16 cellular contexts compared by ENCODE assay signal in the genomic region with DNA sequence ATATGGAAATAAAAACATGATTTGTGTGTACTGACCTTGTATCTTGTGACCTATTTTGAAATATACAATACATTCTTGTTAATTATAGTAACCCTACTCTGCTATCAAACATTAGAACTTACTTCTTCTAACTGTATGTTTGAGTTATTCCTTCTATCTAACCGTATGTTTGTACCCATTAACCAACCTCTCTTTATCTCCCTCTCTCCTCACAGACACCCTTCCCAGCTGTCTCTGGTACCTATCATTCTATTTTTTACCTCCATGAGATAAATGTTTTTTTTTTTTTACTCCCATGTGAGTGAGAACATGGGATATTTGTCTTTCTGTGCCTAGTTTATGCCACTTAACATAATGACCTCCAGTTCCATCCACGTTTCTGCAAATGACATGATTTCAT.
DNase-seq lines count a peak whose midpoint lies in the region; ATAC-seq and TF ChIP-seq lines count a peak whose summit lies in the region.
"Had no signal": no experiment of that assay in that cellular context is flagged by ENCODE, and none has a peak within 500 bp of the region (broad histone marks: within the 10 kb centered on the region; RNA-seq: fewer than 3 reads in every experiment).

No MANE protein-coding gene starts in this region.

- intact Hi-C loops in heart left ventricle (cut with DNase I): no loop called here
- intact Hi-C loops in cardiac septum (cut with DNase I): no loop called here

- H3K9me3 Mint-ChIP-seq in activated T-cell treated with anti-CD3 and anti-CD28 coated beads, Interleukin-2, amount 50 U/mL, for 24 hours: peaks cover 2% of the 10 kb centered on the region
- H3K9me3 Mint-ChIP-seq in activated T-cell treated with anti-CD3 and anti-CD28 coated beads, Interleukin-2, amount 50 U/mL, for 4 hours: peaks cover 3% of the 10 kb centered on the region
- H3K9me3 Mint-ChIP-seq in WTC11: peaks cover 3% of the 10 kb centered on the region
- H3K9me3 Mint-ChIP-seq in progenitor cell of endocrine pancreas (ENCODE audit: low read depth): peaks cover 2% of the 10 kb centered on the region
- H3K9me3 Mint-ChIP-seq: CD4-positive, alpha-beta memory T cell; HFFc6 had no signal

- no peak overlapping the region for H3K4me3 Mint-ChIP-seq in activated T-cell treated with anti-CD3 and anti-CD28 coated beads, Interleukin-2, amount 50 U/mL, for 24 hours
- H3K4me3 Mint-ChIP-seq in activated T-cell treated with anti-CD3 and anti-CD28 coated beads, Interleukin-2, amount 50 U/mL, for 4 hours: no peak overlapping the region
- H3K4me3 Mint-ChIP-seq in WTC11 (no peak overlapping the region), progenitor cell of endocrine pancreas (ENCODE audit: low read depth) (no peak overlapping the region)
- H3K4me3 Mint-ChIP-seq: CD4-positive, alpha-beta memory T cell; HFFc6 had no signal

- H3K4me1 ChIP-seq in heart left ventricle: peaks cover 0 to 19% (median 5%) of the 10 kb centered on the region in 12 donors

- no peaks in the 10 kb centered on the region for H3K27me3 ChIP-seq in heart left ventricle

- TF ChIP-seq CTCF in heart left ventricle (IDR thresholded peaks at IDR 0.05) (no peak), WTC11 (IDR thresholded peaks at IDR 0.05) (no peak), progenitor cell of endocrine pancreas (IDR thresholded peaks at IDR 0.05; ENCODE audit: unreplicated experiment) (no peak), GM10248 (IDR thresholded peaks at IDR 0.05; ENCODE audit: control extremely low read depth, extremely low read depth, low read depth, missing control alignments) (no peak)

- peak overlapping the region; percentile 16 for H3K27ac Mint-ChIP-seq in activated T-cell treated with anti-CD3 and anti-CD28 coated beads, Interleukin-2, amount 50 U/mL, for 24 hours
- H3K27ac Mint-ChIP-seq in WTC11 (0 out of 2 replicates have a peak overlapping the region, but pooled peaks have one; percentile 2), progenitor cell of endocrine pancreas (peak overlapping the region; percentile 1)
- H3K27ac Mint-ChIP-seq: HFFc6 had no signal

- no peak for TF ChIP-seq POLR2A in heart left ventricle (IDR thresholded peaks at IDR 0.05)

- H3K4me1 Mint-ChIP-seq in activated T-cell treated with anti-CD3 and anti-CD28 coated beads, Interleukin-2, amount 50 U/mL, for 24 hours (ENCODE audit: low read depth): peaks cover 36% of the 10 kb centered on the region
- peaks cover 28% of the 10 kb centered on the region for H3K4me1 Mint-ChIP-seq in activated T-cell treated with anti-CD3 and anti-CD28 coated beads, Interleukin-2, amount 50 U/mL, for 4 hours (ENCODE audit: low read depth)
- H3K4me1 Mint-ChIP-seq in WTC11: peaks cover 51% of the 10 kb centered on the region
- H3K4me1 Mint-ChIP-seq in progenitor cell of endocrine pancreas (ENCODE audit: low read depth): peaks cover 7% of the 10 kb centered on the region

- no peaks in the 10 kb centered on the region for H3K36me3 ChIP-seq in heart left ventricle
- H3K36me3 ChIP-seq: HAP-1 had no signal

- no peak for DNase-seq in activated T-cell treated with anti-CD3 and anti-CD28 coated beads, Interleukin-2, amount 50 U/mL, for 24 hours
- no peak for DNase-seq in activated T-cell treated with anti-CD3 and anti-CD28 coated beads, Interleukin-2, amount 50 U/mL, for 4 hours
- DNase-seq in heart left ventricle: no peak
- no peak for DNase-seq in cardiac septum (ENCODE audit: low spot score)
- DNase-seq in WTC11 (ENCODE audit: low spot score): no peak
- no peak for DNase-seq in progenitor cell of endocrine pancreas (ENCODE audit: low spot score, unreplicated experiment)
- no peak for DNase-seq in GM10248 (ENCODE audit: extremely low spot score)
- DNase-seq: C1 segment of cervical spinal cord; Calu3; CD4-positive, alpha-beta memory T cell; DMS79; EL; GDM1; GOT3; HFFc6 had no signal

- H3K9me3 ChIP-seq in heart left ventricle: no peaks in the 10 kb centered on the region
- H3K9me3 ChIP-seq: HAP-1 had no signal

- no peak overlapping the region for H3K4me3 ChIP-seq in heart left ventricle
- H3K4me3 ChIP-seq: HAP-1 had no signal

- peaks cover 20% of the 10 kb centered on the region for H3K36me3 Mint-ChIP-seq in activated T-cell treated with anti-CD3 and anti-CD28 coated beads, Interleukin-2, amount 50 U/mL, for 24 hours (ENCODE audit: low read depth)
- H3K36me3 Mint-ChIP-seq in activated T-cell treated with anti-CD3 and anti-CD28 coated beads, Interleukin-2, amount 50 U/mL, for 4 hours (ENCODE audit: insufficient read depth): peaks cover 7% of the 10 kb centered on the region
- H3K36me3 Mint-ChIP-seq in WTC11: peaks cover 2% of the 10 kb centered on the region; the same call in 1 of the 2 replicates
- H3K36me3 Mint-ChIP-seq in progenitor cell of endocrine pancreas (ENCODE audit: insufficient read depth): peaks cover 2% of the 10 kb centered on the region

- CTCF ChIA-PET in WTC11 (lab: Charles Lee): no interaction called here
- CTCF ChIA-PET in GM10248 (lab: Yijun Ruan, JAX): no interaction called here

- ATAC-seq in activated T-cell treated with anti-CD3 and anti-CD28 coated beads, Interleukin-2, amount 50 U/mL, for 4 hours: no peak
- ATAC-seq in heart left ventricle (peak in 3 of 4 donors; percentile 22 to 51 (median 49)), WTC11 (no peak)

- POLR2A ChIA-PET in WTC11 (lab: Charles Lee): no interaction called here
- POLR2A ChIA-PET in GM10248 (lab: Yijun Ruan, JAX): no interaction called here

- no peaks in the 10 kb centered on the region for H3K27me3 Mint-ChIP-seq in activated T-cell treated with anti-CD3 and anti-CD28 coated beads, Interleukin-2, amount 50 U/mL, for 24 hours
- H3K27me3 Mint-ChIP-seq in activated T-cell treated with anti-CD3 and anti-CD28 coated beads, Interleukin-2, amount 50 U/mL, for 4 hours (ENCODE audit: low read depth): no peaks in the 10 kb centered on the region
- H3K27me3 Mint-ChIP-seq in WTC11 (ENCODE audit: low read depth) (no peaks in the 10 kb centered on the region), progenitor cell of endocrine pancreas (no peaks in the 10 kb centered on the region)
- H3K27me3 Mint-ChIP-seq: CD4-positive, alpha-beta memory T cell had no signal

- 37 to 44% (median 41%) methylated on average over 2 of the region's 2 CpGs for WGBS in heart left ventricle, 4 donors

- H3K27ac ChIP-seq in heart left ventricle: no peak overlapping the region

TF ChIP-seq in WTC11, 78 proteins besides CTCF, POLR2A, EP300 and RAD21:
- no peak for TF ChIP-seq RORB (CRISPR knock-in tag; IDR thresholded peaks at IDR 0.05)
- TF ChIP-seq ESRRA (CRISPR knock-in tag; IDR thresholded peaks at IDR 0.05; ENCODE audit: borderline replicate concordance): no peak
- no peak for TF ChIP-seq NFE2L1 (CRISPR knock-in tag; IDR thresholded peaks at IDR 0.05)
- no peak for TF ChIP-seq USF1 (CRISPR knock-in tag; IDR thresholded peaks at IDR 0.05)
- no peak for TF ChIP-seq SOX15 (CRISPR knock-in tag; IDR thresholded peaks at IDR 0.05)
- TF ChIP-seq SMAD3 (CRISPR knock-in tag; IDR thresholded peaks at IDR 0.05; ENCODE audit: borderline replicate concordance): no peak
- TF ChIP-seq OVOL2 (CRISPR knock-in tag; IDR thresholded peaks at IDR 0.05; ENCODE audit: borderline replicate concordance): no peak
- TF ChIP-seq ATF2 (CRISPR knock-in tag; IDR thresholded peaks at IDR 0.05; ENCODE audit: borderline replicate concordance, low read depth): no peak
- TF ChIP-seq, protein P1, sequence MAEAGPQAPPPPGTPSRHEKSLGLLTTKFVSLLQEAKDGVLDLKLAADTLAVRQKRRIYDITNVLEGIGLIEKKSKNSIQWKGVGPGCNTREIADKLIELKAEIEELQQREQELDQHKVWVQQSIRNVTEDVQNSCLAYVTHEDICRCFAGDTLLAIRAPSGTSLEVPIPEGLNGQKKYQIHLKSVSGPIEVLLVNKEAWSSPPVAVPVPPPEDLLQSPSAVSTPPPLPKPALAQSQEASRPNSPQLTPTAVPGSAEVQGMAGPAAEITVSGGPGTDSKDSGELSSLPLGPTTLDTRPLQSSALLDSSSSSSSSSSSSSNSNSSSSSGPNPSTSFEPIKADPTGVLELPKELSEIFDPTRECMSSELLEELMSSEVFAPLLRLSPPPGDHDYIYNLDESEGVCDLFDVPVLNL (CRISPR knock-in tag; IDR thresholded peaks at IDR 0.05; ENCODE audit: borderline replicate concordance, low read depth): no peak

Comparison
In these comparisons a context has a peak if more than half of its experiments do, and no peak if none do; other contexts are left out.
1. ATAC-seq: peak in heart left ventricle (3 of 4); none in activated T-cell treated with anti-CD3 and anti-CD28 coated beads, Interleukin-2, amount 50 U/mL, for 4 hours (0 of 2) and WTC11 (single experiment).
2. Peak in every context shown above with its lines, with median percentiles within 50 percentile points of each other: H3K27ac Mint-ChIP-seq.